ENCODE assay signal across 8 cellular contexts in the genomic region with DNA sequence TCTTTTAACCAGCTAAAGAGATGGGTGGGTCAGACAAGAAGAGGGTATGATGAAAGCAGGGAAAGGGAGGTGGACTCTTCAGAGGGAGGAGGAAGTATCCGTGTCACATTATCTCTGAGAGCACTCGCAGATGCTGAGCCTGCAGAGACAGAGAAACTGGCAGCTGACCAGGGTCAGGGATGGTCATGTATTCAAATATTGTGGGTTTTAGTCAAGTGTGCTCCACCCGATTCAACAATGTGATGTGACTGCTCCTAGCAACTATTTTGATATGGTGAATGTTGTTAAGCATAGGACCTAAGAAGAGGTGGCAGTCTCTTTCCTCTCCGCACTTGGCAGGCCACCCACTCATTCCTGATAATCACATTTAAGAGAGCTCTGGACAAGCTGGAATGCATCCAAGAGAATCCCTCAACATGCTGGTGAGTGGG. TPM values are rescaled to one million over a fixed set of nuclear protein-coding genes. Genes with fewer than 3 reads are reported as not detected.
DNase-seq lines count a peak whose midpoint lies in the region; ATAC-seq and TF ChIP-seq lines count a peak whose summit lies in the region.

No MANE protein-coding gene starts in this region.

- peak overlapping the region; percentile 90 for H3K4me2 ChIP-seq in PC-9

- H3K27me3 ChIP-seq in PC-9 (ENCODE audit: insufficient read depth, low read depth), result no peaks in the 10 kb centered on the region

- H3K79me2 ChIP-seq in PC-9 (ENCODE audit: low read depth), result peaks cover 40% of the 10 kb centered on the region

- H3K9me2 ChIP-seq in PC-9 (ENCODE audit: insufficient read depth), result no peaks in the 10 kb centered on the region

- TF ChIP-seq CTCF in AG09319 (IDR thresholded peaks at IDR 0.05; ENCODE audit: low read depth, low read length) (no peak), PC-9 (conservative IDR thresholded peaks at IDR 0.05) (no peak), neural crest cell (conservative IDR thresholded peaks at IDR 0.05) (no peak)

- peak overlapping the region; percentile 97 for H3K27ac ChIP-seq in PC-9

- peaks cover 63% of the 10 kb centered on the region for H3F3A ChIP-seq in PC-9 (ENCODE audit: insufficient read depth, low read depth)

- no peaks in the 10 kb centered on the region for H4K20me1 ChIP-seq in PC-9 (ENCODE audit: insufficient read depth)

- peaks cover 80% of the 10 kb centered on the region for H3K4me1 ChIP-seq in PC-9 (replicated peaks; ENCODE audit: insufficient read depth)

- peaks cover 5% of the 10 kb centered on the region for H3K36me3 ChIP-seq in PC-9 (ENCODE audit: low read depth)

- H3K9me3 Mint-ChIP-seq in dendritic cell treated with granulocyte-macrophage colony-stimulating factor and Interleukin-4, amounts not matched to agents 40 ng/mL and 50 ng/mL, for 4 days, result no peaks in the 10 kb centered on the region
- no peaks in the 10 kb centered on the region for H3K9me3 Mint-ChIP-seq in neural crest cell

- peak; percentile 23 for ATAC-seq in GM21447 (IDR thresholded peaks at IDR 0.05; ENCODE audit: unreplicated experiment)
- no peak for ATAC-seq in HG02885 (IDR thresholded peaks at IDR 0.05; ENCODE audit: poor library complexity, unreplicated experiment)

- BruUV-seq in PC-9 (replicated peaks; lab: Mats Ljungman, UMichigan), result no TSS peak

- H3K4me3 ChIP-seq in PC-9, result peak overlapping the region; percentile 90

- intact Hi-C loops in PC-9 (cut with micrococcal nuclease; ENCODE audit: unreplicated experiment), result loop anchor here (1.0 to 5.0 kb wide), 3 partner anchors 60 to 157 kb away; no protein-coding TSS in a partner anchor
- intact Hi-C loops in dendritic cell treated with granulocyte-macrophage colony-stimulating factor and Interleukin-4, amounts not matched to agents 40 ng/mL and 50 ng/mL, for 4 days (cut with micrococcal nuclease), result no loop called here

- DNase-seq in AG09319 (ENCODE audit: extremely low read depth, low read depth), result peak; percentile 57
- DNase-seq in PC-9, result peak; percentile 85 to 97
- DNase-seq in neural crest cell (ENCODE audit: low read depth, low spot score), result no peak
- DNase-seq in activated CD8-positive, alpha-beta memory T cell treated with anti-CD3 and anti-CD28 coated beads for 24 hours, result no peak
- no peak for DNase-seq in retina

- H3K27ac Mint-ChIP-seq in dendritic cell treated with granulocyte-macrophage colony-stimulating factor and Interleukin-4, amounts not matched to agents 40 ng/mL and 50 ng/mL, for 4 days, result peak overlapping the region; percentile 93
- no peak overlapping the region for H3K27ac Mint-ChIP-seq in neural crest cell (ENCODE audit: unreplicated experiment)

- CTCF ChIA-PET in PC-9 (lab: Charles Lee), result no interaction called here

- peak overlapping the region; percentile 84 for H3K4me3 Mint-ChIP-seq in dendritic cell treated with granulocyte-macrophage colony-stimulating factor and Interleukin-4, amounts not matched to agents 40 ng/mL and 50 ng/mL, for 4 days
- peak overlapping the region; percentile 93 for H3K4me3 Mint-ChIP-seq in neural crest cell

- no peaks in the 10 kb centered on the region for H3K36me3 Mint-ChIP-seq in dendritic cell treated with granulocyte-macrophage colony-stimulating factor and Interleukin-4, amounts not matched to agents 40 ng/mL and 50 ng/mL, for 4 days (ENCODE audit: low read depth)
- H3K36me3 Mint-ChIP-seq in neural crest cell (ENCODE audit: low read depth), result no peaks in the 10 kb centered on the region

- H3K27me3 Mint-ChIP-seq in dendritic cell treated with granulocyte-macrophage colony-stimulating factor and Interleukin-4, amounts not matched to agents 40 ng/mL and 50 ng/mL, for 4 days, result no peaks in the 10 kb centered on the region
- peaks cover 15% of the 10 kb centered on the region for H3K27me3 Mint-ChIP-seq in neural crest cell (ENCODE audit: low read depth)

- POLR2A ChIA-PET in PC-9 (lab: Charles Lee; ENCODE audit: unreplicated experiment), result interaction anchor here (0.6 to 2.1 kb wide), 8 partner anchors 16 to 1490 kb away, joined by 3 to 34 read pairs (median 4); no protein-coding TSS in a partner anchor

- H3K4me1 Mint-ChIP-seq in dendritic cell treated with granulocyte-macrophage colony-stimulating factor and Interleukin-4, amounts not matched to agents 40 ng/mL and 50 ng/mL, for 4 days (ENCODE audit: low read depth), result peaks cover 45% of the 10 kb centered on the region
- peaks cover 26% of the 10 kb centered on the region for H3K4me1 Mint-ChIP-seq in neural crest cell

- no peak overlapping the region for H2AFZ ChIP-seq in PC-9

- H3K9me3 ChIP-seq in PC-9 (ENCODE audit: insufficient read depth, low read depth), result 0 out of 2 replicates have a peak, but pooled peaks cover under 1% of the 10 kb centered on the region

RNA-seq across cellular contexts. Expression of a gene that starts 1.3 kb away (rescaled TPM):
- 107 and 134 TPM in 2 replicates for total RNA-seq in PC-9 (2021)
- total RNA-seq in neural crest cell, result 13.2 and 14.5 TPM in 2 replicates

RNA-seq across cellular contexts. Expression of a gene that starts 39.6 kb away (rescaled TPM):
- total RNA-seq in PC-9 (2021) (not detected in 2 replicates), neural crest cell (not detected in 2 replicates)

Comparison
In these comparisons a context has a peak if more than half of its experiments do, and no peak if none do; other contexts are left out.
1. DNase-seq: peak in AG09319 (single experiment) and PC-9 (2 of 2); none in neural crest cell (single experiment), activated CD8-positive, alpha-beta memory T cell treated with anti-CD3 and anti-CD28 coated beads for 24 hours (single experiment) and retina (single experiment).